Comparison of ENCODE assay signal across 18 cellular contexts in the genomic region with DNA sequence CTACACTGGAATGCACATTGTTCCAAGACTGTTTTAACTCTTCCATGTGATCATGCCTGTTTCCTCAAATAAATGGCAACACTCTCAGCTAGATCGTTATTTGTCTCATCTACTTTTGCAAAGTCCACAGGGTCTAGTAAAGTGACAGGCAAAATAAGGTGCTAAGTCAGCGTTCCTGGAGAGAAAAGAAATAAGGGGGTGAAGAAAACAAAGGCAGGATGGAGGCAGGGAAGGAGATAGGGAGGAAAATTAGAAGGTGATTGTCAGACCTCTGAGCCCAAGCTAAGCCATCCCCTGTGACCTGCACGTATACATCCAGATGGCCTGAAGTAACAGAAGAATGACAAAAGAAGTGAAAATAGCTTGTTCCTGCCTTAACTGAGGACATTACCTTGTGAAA.
DNase-seq lines count a peak whose midpoint lies in the region; ATAC-seq, FAIRE-seq and TF ChIP-seq lines count a peak whose summit lies in the region.
"Had no signal": no experiment of that assay in that cellular context is flagged by ENCODE, and none has a peak within 500 bp of the region (broad histone marks: within the 10 kb centered on the region; RNA-seq: fewer than 3 reads in every experiment).

No MANE protein-coding gene starts in this region.

- no peak overlapping the region for H2BK5ac ChIP-seq in H1 (ENCODE audit: low read depth, low read length)

- CTCF ChIA-PET in H1 (lab: Charles Lee; ENCODE audit: partially characterized antibody) (interaction anchor here (2.4 kb wide), 1 partner anchor 27 kb away, joined by 10 read pairs; no protein-coding TSS in a partner anchor), HepG2 (lab: Yijun Ruan, JAX; ENCODE audit: low intra/inter-chr PET ratio, low total read pairs) (no interaction called here)

- no peak overlapping the region for H4K8ac ChIP-seq in H1 (ENCODE audit: extremely low read depth, insufficient read depth, low read length)

- H2AFZ ChIP-seq in H1 (ENCODE audit: low read length) (peak overlapping the region; percentile 1; the same call in 1 of the 2 replicates), HepG2 (ENCODE audit: low read length) (no peak overlapping the region)

- H2BK15ac ChIP-seq in H1 (ENCODE audit: low read length): no peak overlapping the region

- H3K18ac ChIP-seq in H1 (ENCODE audit: extremely low read depth, low read length): no peak overlapping the region

- intact Hi-C loops in HepG2 (cut with micrococcal nuclease; ENCODE audit: unreplicated experiment): no loop called here
- intact Hi-C loops in breast epithelium (cut with DNase I; ENCODE audit: low total_unique reads): no loop called here

- no peak overlapping the region for H2BK120ac ChIP-seq in H1 (replicated peaks; ENCODE audit: low read depth, low read length)

- TF ChIP-seq RAD21 in H1 (IDR thresholded peaks at IDR 0.05 in 1 of 2, conservative IDR thresholded peaks at IDR 0.05 in 1 of 2; ENCODE audit: low read depth in 2 of 2, low read length in 2 of 2): no peak
- TF ChIP-seq RAD21 in HepG2 (CRISPR knock-in tag; IDR thresholded peaks at IDR 0.05): no peak

- H3K23ac ChIP-seq in H1 (ENCODE audit: insufficient read length): no peak overlapping the region

- H3K14ac ChIP-seq in H1 (ENCODE audit: insufficient read length): no peak overlapping the region

- WGBS in H1 (ENCODE audit: extremely low coverage in 1 of 2, insufficient coverage in 1 of 2, insufficient read length in 1 of 2, insufficient replicate concordance in 2 of 2, low coverage in 1 of 2, low lambda C conversion rate in 2 of 2, missing lambda C conversion rate in 1 of 2), 2 experiments: 58% methylated on average over 3 of the region's 3 CpGs; no CpG with 5 or more reads in 1 of the 2 experiments
- 11% methylated on average over 3 of the region's 3 CpGs for WGBS in HepG2 (ENCODE audit: low lambda C conversion rate)

- H3K4me1 ChIP-seq in HUES6 (ENCODE audit: control insufficient read depth, insufficient read depth, low read length) (peaks cover 46% of the 10 kb centered on the region), H1 (replicated peaks in 1 of 4; ENCODE audit: control insufficient read depth in 3 of 4, insufficient read depth in 4 of 4, low read length in 3 of 4) (peaks cover 0 to 11% (median 4%) of the 10 kb centered on the region in 4 experiments; a peak in 5 of 7 replicates), HepG2 (ENCODE audit: insufficient read depth, low read length) (no peaks in the 10 kb centered on the region), breast epithelium (no peaks in the 10 kb centered on the region)
- H3K4me1 ChIP-seq: BLaER1, HAP-1 had no signal

- H3K36me3 ChIP-seq in HUES6 (ENCODE audit: control insufficient read depth, insufficient read depth, low read length) (no peaks in the 10 kb centered on the region; the same call in 1 of the 2 replicates), H1 (ENCODE audit: control insufficient read depth in 2 of 4, insufficient read depth in 4 of 4, low read length in 3 of 4) (no peaks in the 10 kb centered on the region), HepG2 (replicated peaks in 1 of 2; ENCODE audit: control insufficient read depth in 1 of 2, insufficient read depth in 2 of 2, low read length in 2 of 2) (no peaks in the 10 kb centered on the region), breast epithelium (no peaks in the 10 kb centered on the region)
- H3K36me3 ChIP-seq: BLaER1, HAP-1 had no signal

- ATAC-seq in HepG2 (no peak), HG02970 (IDR thresholded peaks at IDR 0.05; ENCODE audit: low FRiP score, unreplicated experiment) (no peak)
- ATAC-seq: GM12878, Right ventricle myocardium inferior had no signal

- DNase-seq in H1 (ENCODE audit: low read depth in 1 of 2, low spot score in 2 of 2): no peak
- DNase-seq in HepG2 (ENCODE audit: low spot score): no peak
- no peak for DNase-seq in breast epithelium (ENCODE audit: low spot score in 2 of 2)
- no peak for DNase-seq in NAMALWA (ENCODE audit: low spot score)
- DNase-seq in SIG-M5 (lab: John Stamatoyannopoulos, UW): no peak
- DNase-seq: ACHN; CD4-positive, alpha-beta T cell; COR-L47; DMS79 treated with DMSO at 0.1 percent for 48 hours; KG1; NCI-H1694; NCI-H2171 had no signal

- POLR2A ChIA-PET in H1 (lab: Charles Lee; ENCODE audit: partially characterized antibody) (no interaction called here), HepG2 (lab: Yijun Ruan, JAX) (no interaction called here)

- no peak for TF ChIP-seq EP300 in H1 (IDR thresholded peaks at IDR 0.05; ENCODE audit: borderline replicate concordance in 1 of 2, low read depth in 2 of 2, low read length in 2 of 2)
- TF ChIP-seq EP300 in HepG2 (IDR thresholded peaks at IDR 0.05; ENCODE audit: low read depth in 2 of 2, low read length in 2 of 2): no peak
- no peak for TF ChIP-seq EP300 in HepG2 (CRISPR knock-in tag; IDR thresholded peaks at IDR 0.05; ENCODE audit: borderline replicate concordance)

- BruUV-seq in HepG2 (replicated peaks; lab: Mats Ljungman, UMichigan): no TSS peak

- H3K4ac ChIP-seq in H1 (replicated peaks; ENCODE audit: insufficient read length, low read depth, low read length): no peak overlapping the region

- H3K9me3 ChIP-seq in HUES6 (ENCODE audit: control insufficient read depth, insufficient read depth, low read depth, low read length) (no peaks in the 10 kb centered on the region), H1 (ENCODE audit: insufficient read depth in 2 of 2, low read depth in 1 of 2, low read length in 1 of 2) (no peaks in the 10 kb centered on the region), HepG2 (ENCODE audit: low read length) (no peaks in the 10 kb centered on the region), breast epithelium (no peaks in the 10 kb centered on the region)
- H3K9me3 ChIP-seq: BLaER1, HAP-1 had no signal

- no peak overlapping the region for H2AK5ac ChIP-seq in H1 (ENCODE audit: low read depth, low read length)

- no peak overlapping the region for H4K91ac ChIP-seq in H1 (replicated peaks; ENCODE audit: insufficient read length, low read length)

- no peak overlapping the region for H2BK12ac ChIP-seq in H1 (ENCODE audit: low read depth, low read length)

- no peaks in the 10 kb centered on the region for H3K23me2 ChIP-seq in H1 (ENCODE audit: low read depth, low read length)

- TF ChIP-seq POLR2A in H1 (IDR thresholded peaks at IDR 0.05; ENCODE audit: control extremely low read depth in 1 of 2, low read depth in 2 of 2, low read length in 2 of 2) (no peak), HepG2 (IDR thresholded peaks at IDR 0.05; ENCODE audit: insufficient read depth in 1 of 2, low read depth in 2 of 2, low read length in 2 of 2) (no peak), breast epithelium (IDR thresholded peaks at IDR 0.05) (no peak)

- H2BK20ac ChIP-seq in H1 (ENCODE audit: low read length): no peak overlapping the region

- TF ChIP-seq CTCF in H1 (IDR thresholded peaks at IDR 0.05; ENCODE audit: control extremely low read depth in 1 of 3, insufficient read depth in 1 of 3, low read depth in 1 of 3, low read length in 3 of 3): no peak
- TF ChIP-seq CTCF in HepG2 (CRISPR knock-in tag; IDR thresholded peaks at IDR 0.05): no peak
- TF ChIP-seq CTCF in breast epithelium (IDR thresholded peaks at IDR 0.05): no peak

- H3K79me1 ChIP-seq in H1 (ENCODE audit: low read depth, low read length): no peaks in the 10 kb centered on the region

- H3K27me3 ChIP-seq in HUES6 (ENCODE audit: control insufficient read depth, insufficient read depth, low read length) (no peaks in the 10 kb centered on the region), H1 (replicated peaks in 1 of 4; ENCODE audit: control insufficient read depth in 3 of 4, extremely low read depth in 1 of 4, insufficient read depth in 3 of 4, low read length in 3 of 4) (no peaks in the 10 kb centered on the region), HepG2 (ENCODE audit: control insufficient read depth in 1 of 2, insufficient read depth in 2 of 2, low read length in 2 of 2) (no peaks in the 10 kb centered on the region; a peak in 1 of 5 replicates), breast epithelium (no peaks in the 10 kb centered on the region)
- H3K27me3 ChIP-seq: BLaER1 had no signal

- H3K4me2 ChIP-seq in H1 (ENCODE audit: insufficient read depth in 1 of 2, low read depth in 2 of 2, low read length in 2 of 2) (no peak overlapping the region), HepG2 (ENCODE audit: low read depth, low read length) (no peak overlapping the region)
- H3K4me2 ChIP-seq: BLaER1 had no signal

- no peaks in the 10 kb centered on the region for H3K79me2 ChIP-seq in H1 (ENCODE audit: control insufficient read depth in 1 of 2, insufficient read depth in 2 of 2, low read length in 2 of 2)
- no peaks in the 10 kb centered on the region for H3K79me2 ChIP-seq in HepG2 (ENCODE audit: insufficient read depth, low read length)

- FAIRE-seq in H1 (lab: Jason Lieb, UNC): no peak
- FAIRE-seq in HepG2 (lab: Jason Lieb, UNC): no peak
- FAIRE-seq: GM12878 had no signal

- H3K9ac ChIP-seq in HUES6 (ENCODE audit: low read length): peak overlapping the region; percentile 79
- no peak overlapping the region for H3K9ac ChIP-seq in H1 (replicated peaks in 1 of 4; ENCODE audit: extremely low read depth in 1 of 4, low read depth in 3 of 4, low read length in 3 of 4)
- H3K9ac ChIP-seq in HepG2 (ENCODE audit: insufficient read depth, low read depth, low read length): no peak overlapping the region
- H3K9ac ChIP-seq: BLaER1 had no signal

- H3K27ac ChIP-seq in HUES6 (ENCODE audit: low read depth, low read length) (peak overlapping the region; percentile 64; the same call in 1 of the 2 replicates), H1 (ENCODE audit: low read depth, low read length) (no peak overlapping the region), HepG2 (ENCODE audit: extremely low read length, insufficient read depth, low read length) (no peak overlapping the region), breast epithelium (no peak overlapping the region)
- H3K27ac ChIP-seq: BLaER1 had no signal

- H4K5ac ChIP-seq in H1 (ENCODE audit: insufficient read length, low read depth, low read length): no peak overlapping the region

- in situ Hi-C loops in HepG2 (cut with HindIII; ENCODE audit: extremely low pct_ligation_motif_present, low pct_unique_long_range_greater_than_20kb): no loop called here

- H3K4me3 ChIP-seq in HUES6 (ENCODE audit: low read depth, low read length) (peak overlapping the region; percentile 20; the same call in 1 of the 2 replicates), H1 (ENCODE audit: extremely low read depth in 1 of 4, insufficient read depth in 2 of 4, low read depth in 3 of 4, low read length in 4 of 4) (no peak overlapping the region), HepG2 (replicated peaks in 1 of 3; ENCODE audit: insufficient read depth in 1 of 3, low read depth in 2 of 3, low read length in 3 of 3) (no peak overlapping the region), breast epithelium (no peak overlapping the region)
- H3K4me3 ChIP-seq: BLaER1, GM12878, HAP-1 had no signal

- H4K20me1 ChIP-seq in H1 (replicated peaks in 1 of 2; ENCODE audit: control insufficient read depth in 1 of 2, insufficient read depth in 2 of 2, low read length in 2 of 2): no peaks in the 10 kb centered on the region
- H4K20me1 ChIP-seq in HepG2 (ENCODE audit: insufficient read depth, low read length): no peaks in the 10 kb centered on the region
- H4K20me1 ChIP-seq: BLaER1 had no signal

- no peak overlapping the region for H3K56ac ChIP-seq in H1 (replicated peaks; ENCODE audit: insufficient read length, low read depth, low read length)

TF ChIP-seq in H1, 55 proteins besides CTCF, POLR2A, EP300 and RAD21 (continues in another document):
- no peak for TF ChIP-seq PHF8 (conservative IDR thresholded peaks at IDR 0.05; ENCODE audit: low read depth, low read length)
